8 cellular contexts compared by ENCODE assay signal in the genomic region with DNA sequence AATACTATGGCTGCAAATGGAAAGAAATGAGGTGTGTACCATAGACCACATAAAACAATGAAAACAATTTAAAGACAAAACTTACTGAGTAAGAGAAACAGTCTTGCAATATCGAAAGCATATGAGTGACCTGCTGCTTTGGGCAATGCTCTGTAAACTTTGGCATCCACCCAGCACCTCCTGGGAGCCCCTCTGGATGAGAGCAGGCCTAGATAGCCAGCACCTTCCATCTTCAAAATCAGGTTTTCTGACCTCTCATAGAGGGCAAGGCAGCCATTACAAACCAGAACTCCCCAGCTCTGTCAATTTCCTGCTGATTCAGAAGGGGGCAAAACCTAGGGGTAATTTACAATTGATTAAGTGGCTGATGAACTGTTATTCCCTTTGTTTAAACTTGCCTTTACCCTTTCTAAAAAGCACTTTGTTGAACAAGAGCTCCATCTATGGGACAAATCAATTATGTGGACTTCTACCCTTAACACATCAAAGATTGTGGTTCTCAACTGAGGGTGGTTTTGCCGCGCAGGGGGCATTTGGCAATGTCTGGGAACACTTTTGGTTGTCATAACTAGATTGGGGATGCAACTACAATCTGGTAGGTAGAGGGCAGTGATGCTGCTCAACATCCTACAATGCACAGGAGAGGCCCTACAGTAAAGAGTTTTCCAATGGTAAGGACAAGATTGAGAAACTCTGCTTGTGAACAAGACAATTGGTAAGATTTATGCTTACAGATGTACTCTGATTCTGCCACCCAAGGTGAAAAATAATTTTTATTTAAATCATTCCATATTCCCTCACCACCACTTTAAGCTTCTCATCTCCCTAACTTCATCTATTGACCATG.
DNase-seq lines count a peak whose midpoint lies in the region; ATAC-seq, FAIRE-seq and TF ChIP-seq lines count a peak whose summit lies in the region.

No MANE protein-coding gene starts in this region.

- no peak overlapping the region for H3K27ac ChIP-seq in OCI-LY3 (ENCODE audit: low read length)
- no peak overlapping the region for H3K27ac ChIP-seq in fibroblast of lung (ENCODE audit: insufficient read depth, low read length)
- H3K27ac ChIP-seq in small intestine (ENCODE audit: low read depth in 1 of 2, low read length in 1 of 2): no peak overlapping the region
- no peak overlapping the region for H3K27ac ChIP-seq in pancreas

- intact Hi-C loops in pancreas (cut with DNase I): no loop called here

- H3K9me3 ChIP-seq in OCI-LY3 (ENCODE audit: insufficient read depth, low read length): no peaks in the 10 kb centered on the region
- H3K9me3 ChIP-seq in fibroblast of lung (ENCODE audit: control insufficient read depth, insufficient read depth, low read depth, low read length): no peaks in the 10 kb centered on the region
- H3K9me3 ChIP-seq in small intestine (ENCODE audit: control insufficient read depth, low read depth): peaks cover 2% of the 10 kb centered on the region
- H3K9me3 ChIP-seq in pancreas: peaks cover 0 to 7% (median 0%) of the 10 kb centered on the region in 4 donors

- no peaks in the 10 kb centered on the region for H3K79me2 ChIP-seq in OCI-LY3 (ENCODE audit: low read length)
- no peaks in the 10 kb centered on the region for H3K79me2 ChIP-seq in fibroblast of lung (ENCODE audit: control insufficient read depth, insufficient read depth, low read length)

- no peaks in the 10 kb centered on the region; the same call in none of the 2 replicates for H3K27me3 Mint-ChIP-seq in HFFc6 (ENCODE audit: insufficient read depth)

- no peaks in the 10 kb centered on the region for H4K20me1 ChIP-seq in OCI-LY3 (ENCODE audit: insufficient read depth, low read length)
- H4K20me1 ChIP-seq in fibroblast of lung (ENCODE audit: control insufficient read depth, extremely low read depth, insufficient read depth, low read length): no peaks in the 10 kb centered on the region

- H3K4me1 ChIP-seq in OCI-LY3 (ENCODE audit: low read length): no peaks in the 10 kb centered on the region
- H3K4me1 ChIP-seq in fibroblast of lung (ENCODE audit: control insufficient read depth, extremely low read depth, insufficient read depth, low read length): peaks cover 3% of the 10 kb centered on the region
- H3K4me1 ChIP-seq in small intestine (ENCODE audit: control insufficient read depth in 2 of 2, insufficient read depth in 1 of 2, low read depth in 1 of 2, low read length in 1 of 2): no peaks in the 10 kb centered on the region
- no peaks in the 10 kb centered on the region for H3K4me1 ChIP-seq in pancreas

- no peak overlapping the region for H3K27ac Mint-ChIP-seq in HFFc6

- peak; percentile 38 for DNase-seq in HFFc6
- DNase-seq in fibroblast of lung (ENCODE audit: low read depth in 2 of 2): peak; percentile 39 to 69
- peak; percentile 61 for DNase-seq in renal cortical epithelial cell (ENCODE audit: low read depth)
- no peak for DNase-seq in iPS-NIHi11 (ENCODE audit: low spot score)
- DNase-seq in small intestine: no peak
- DNase-seq in pancreas: no peak

- H3K4me2 ChIP-seq in OCI-LY3 (ENCODE audit: low read length) (no peak overlapping the region), fibroblast of lung (ENCODE audit: extremely low read depth, insufficient read depth, low read length) (no peak overlapping the region)

- H3K36me3 ChIP-seq in OCI-LY3 (replicated peaks; ENCODE audit: low read depth, low read length): no peaks in the 10 kb centered on the region
- no peaks in the 10 kb centered on the region for H3K36me3 ChIP-seq in fibroblast of lung (ENCODE audit: control insufficient read depth, insufficient read depth, low read length)
- no peaks in the 10 kb centered on the region for H3K36me3 ChIP-seq in small intestine (ENCODE audit: control insufficient read depth in 2 of 2, insufficient read depth in 2 of 2, low read length in 2 of 2)
- H3K36me3 ChIP-seq in pancreas: no peaks in the 10 kb centered on the region

- H2AFZ ChIP-seq in OCI-LY3 (ENCODE audit: low read depth, low read length): no peak overlapping the region
- H2AFZ ChIP-seq in fibroblast of lung (ENCODE audit: low read length): no peak overlapping the region

- ATAC-seq in HG03159 (IDR thresholded peaks at IDR 0.05; ENCODE audit: unreplicated experiment): no peak
- ATAC-seq in pancreas: no peak

- WGBS in small intestine, 3 donors: 55 to 73% (median 58%) methylated on average over 3 of the region's 3 CpGs
- 45 to 51% methylated on average over 3 of the region's 3 CpGs for WGBS in pancreas, 2 donors

- H3K4me1 Mint-ChIP-seq in HFFc6 (ENCODE audit: low read depth): peaks cover 17% of the 10 kb centered on the region

- H3K9me3 Mint-ChIP-seq in HFFc6: peaks cover 19% of the 10 kb centered on the region

- no peak for FAIRE-seq in small intestine (lab: Jason Lieb, UNC)
- no peak for FAIRE-seq in pancreas (lab: Jason Lieb, UNC)

- H3K4me3 ChIP-seq in OCI-LY3 (ENCODE audit: low read length) (no peak overlapping the region), fibroblast of lung (replicated peaks in 1 of 4; ENCODE audit: control extremely low read depth in 1 of 4, insufficient read depth in 1 of 4, low read depth in 3 of 4, low read length in 4 of 4) (no peak overlapping the region), small intestine (ENCODE audit: low read depth in 1 of 2, low read length in 2 of 2) (no peak overlapping the region), pancreas (no peak overlapping the region)

- no peak overlapping the region for H3K4me3 Mint-ChIP-seq in HFFc6

- no peak overlapping the region for H3K9ac ChIP-seq in OCI-LY3 (ENCODE audit: low read length)
- no peak overlapping the region for H3K9ac ChIP-seq in fibroblast of lung (ENCODE audit: insufficient read depth, low read length)

- H3K27me3 ChIP-seq in OCI-LY3 (ENCODE audit: low read depth, low read length) (no peaks in the 10 kb centered on the region), fibroblast of lung (ENCODE audit: control insufficient read depth, insufficient read depth, low read length) (no peaks in the 10 kb centered on the region), small intestine (ENCODE audit: control insufficient read depth in 2 of 2, insufficient read depth in 2 of 2, low read length in 2 of 2) (no peaks in the 10 kb centered on the region), pancreas (no peaks in the 10 kb centered on the region)

- H3K36me3 Mint-ChIP-seq in HFFc6 (ENCODE audit: low read depth): peaks cover 15% of the 10 kb centered on the region

- TF ChIP-seq CTCF in HFFc6 (IDR thresholded peaks at IDR 0.05) (peak; percentile 80), OCI-LY3 (IDR thresholded peaks at IDR 0.05; ENCODE audit: low read depth, low read length) (peak; percentile 34), fibroblast of lung (conservative IDR thresholded peaks at IDR 0.05 in 1 of 2, IDR thresholded peaks at IDR 0.05 in 1 of 2; ENCODE audit: low read depth in 1 of 2, low read length in 2 of 2) (peak; percentile 54 to 63), pancreas (IDR thresholded peaks at IDR 0.05) (no peak)

Comparison
In these comparisons a context has a peak if more than half of its experiments do, and no peak if none do; other contexts are left out.
1. DNase-seq: peak in HFFc6 (single experiment), fibroblast of lung (2 of 2) and renal cortical epithelial cell (single experiment); none in iPS-NIHi11 (single experiment), small intestine (single experiment) and pancreas (0 of 6).
2. CTCF ChIP-seq: peak in HFFc6 (single experiment), OCI-LY3 (single experiment) and fibroblast of lung (2 of 2); none in pancreas (0 of 4).